In the genomic region with DNA sequence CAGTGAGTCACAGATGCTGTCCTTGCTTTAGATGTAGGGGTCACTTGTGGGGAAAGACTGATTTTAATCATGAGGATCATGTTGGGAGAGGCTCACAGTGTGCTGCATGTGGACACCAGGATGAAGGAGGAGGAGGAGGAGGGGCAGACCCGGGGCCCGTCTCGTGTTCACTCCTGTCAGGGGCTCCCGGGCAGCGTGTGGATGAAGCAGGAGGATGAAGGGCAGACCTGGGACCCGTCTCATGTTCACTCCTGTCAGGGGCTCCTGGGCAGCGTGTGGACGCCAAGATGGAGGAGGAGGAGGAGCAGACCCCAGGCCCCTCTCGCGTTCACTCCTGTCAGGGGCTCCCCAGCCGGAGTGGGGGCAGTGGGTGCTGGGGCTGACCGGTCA, we compare ENCODE assay signal across 17 cellular contexts.
"Had no signal": no experiment of that assay in that cellular context is flagged by ENCODE, and none has a peak within 500 bp of the region (broad histone marks: within the 10 kb centered on the region; RNA-seq: fewer than 3 reads in every experiment).

No MANE protein-coding gene starts in this region.

- H3K27me3 ChIP-seq: right lobe of liver, testis had no signal

- H3K4me3 Mint-ChIP-seq: activated CD4-positive, alpha-beta memory T cell treated with anti-CD3 and anti-CD28 coated beads for 36 hours; activated naive CD4-positive, alpha-beta T cell treated with anti-CD3 and anti-CD28 coated beads, Interleukin-2, amount 50 U/mL, for 24 hours; brain; natural killer cell treated with Interleukin-12 subunit alpha and Interleukin-12 subunit beta and Interleukin-15 and Interleukin-18, amount 100 ng/mL, for 72 hours; stimulated activated naive B cell treated with anti-CD40 and anti-IgM and Interleukin-4, amounts not matched to agents 10 μg/mL and 1 μg/mL and 100 μg/mL, for 72 hours had no signal

- DNase-seq: activated CD4-positive, alpha-beta memory T cell treated with anti-CD3 and anti-CD28 coated beads for 36 hours; activated CD4-positive, alpha-beta T cell treated with anti-CD3 and anti-CD28 coated beads for 48 hours; activated gamma-delta T cell treated with Interleukin-2 at 50 U/mL for 16 hours; activated T-cell treated with anti-CD3 and anti-CD28 coated beads for 4 hours; effector CD8-positive, alpha-beta T cell; foreskin keratinocyte; left ventricle myocardium superior; nucleus accumbens; right lobe of liver; small intestine; stimulated activated CD4-positive, alpha-beta T cell treated with anti-CD3 and anti-CD28 coated beads, Interleukin-15, amount 100 ng/mL, for 24 hours; stimulated activated naive B cell treated with anti-CD40 and anti-IgM and Interleukin-4, amounts not matched to agents 10 μg/mL and 1 μg/mL and 100 μg/mL, for 72 hours; T-helper 2 cell; testis had no signal

- H3K9me3 Mint-ChIP-seq: activated naive CD4-positive, alpha-beta T cell treated with anti-CD3 and anti-CD28 coated beads, Interleukin-2, amount 50 U/mL, for 24 hours; natural killer cell treated with Interleukin-12 subunit alpha and Interleukin-12 subunit beta and Interleukin-15 and Interleukin-18, amount 100 ng/mL, for 72 hours had no signal

- H3K9me3 ChIP-seq: right lobe of liver, testis had no signal

- H3K27ac ChIP-seq: foreskin keratinocyte, right lobe of liver, testis had no signal

- H3K4me1 Mint-ChIP-seq: activated naive CD4-positive, alpha-beta T cell treated with anti-CD3 and anti-CD28 coated beads, Interleukin-2, amount 50 U/mL, for 24 hours; brain; stimulated activated naive B cell treated with anti-CD40 and anti-IgM and Interleukin-4, amounts not matched to agents 10 μg/mL and 1 μg/mL and 100 μg/mL, for 72 hours had no signal

- FAIRE-seq: small intestine had no signal

- H3K4me3 ChIP-seq: right lobe of liver, testis had no signal

- H3K36me3 Mint-ChIP-seq: activated CD4-positive, alpha-beta memory T cell treated with anti-CD3 and anti-CD28 coated beads for 36 hours; activated naive CD4-positive, alpha-beta T cell treated with anti-CD3 and anti-CD28 coated beads, Interleukin-2, amount 50 U/mL, for 24 hours; brain; natural killer cell treated with Interleukin-12 subunit alpha and Interleukin-12 subunit beta and Interleukin-15 and Interleukin-18, amount 100 ng/mL, for 72 hours; stimulated activated naive B cell treated with anti-CD40 and anti-IgM and Interleukin-4, amounts not matched to agents 10 μg/mL and 1 μg/mL and 100 μg/mL, for 72 hours had no signal

- H3K4me1 ChIP-seq: foreskin keratinocyte, right lobe of liver, testis had no signal

- H3K36me3 ChIP-seq: right lobe of liver had no signal

- H3K27ac Mint-ChIP-seq: activated CD4-positive, alpha-beta memory T cell treated with anti-CD3 and anti-CD28 coated beads for 36 hours; activated naive CD4-positive, alpha-beta T cell treated with anti-CD3 and anti-CD28 coated beads, Interleukin-2, amount 50 U/mL, for 24 hours; brain; natural killer cell treated with Interleukin-12 subunit alpha and Interleukin-12 subunit beta and Interleukin-15 and Interleukin-18, amount 100 ng/mL, for 72 hours; stimulated activated naive B cell treated with anti-CD40 and anti-IgM and Interleukin-4, amounts not matched to agents 10 μg/mL and 1 μg/mL and 100 μg/mL, for 72 hours had no signal
